ENCODE assay signal across 2 cellular contexts in the genomic region with DNA sequence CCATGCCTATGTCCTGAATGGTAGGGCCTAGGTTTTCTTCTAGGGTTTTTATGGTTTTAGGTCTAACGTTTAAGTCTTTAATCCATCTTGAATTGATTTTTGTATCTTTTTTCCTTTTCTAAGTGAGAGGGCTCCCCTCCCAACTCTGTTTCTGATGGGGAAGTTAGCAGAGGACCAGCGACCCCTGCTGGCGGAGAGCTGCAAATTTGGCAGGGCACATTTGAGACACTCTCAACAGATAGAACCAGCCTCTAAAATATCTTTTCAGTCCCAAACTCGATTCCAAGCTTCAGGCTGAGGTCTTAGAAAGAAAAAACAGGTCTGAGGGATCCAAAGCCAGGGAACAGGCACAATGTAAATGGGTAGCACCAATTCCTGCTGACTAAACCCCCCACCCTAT.
TF ChIP-seq lines count a peak whose summit lies in the region.

No MANE protein-coding gene starts in this region.

TF ChIP-seq in A549, 52 proteins besides CTCF, POLR2A, EP300 and RAD21 (continued from another document):
- TF ChIP-seq, protein P1, sequence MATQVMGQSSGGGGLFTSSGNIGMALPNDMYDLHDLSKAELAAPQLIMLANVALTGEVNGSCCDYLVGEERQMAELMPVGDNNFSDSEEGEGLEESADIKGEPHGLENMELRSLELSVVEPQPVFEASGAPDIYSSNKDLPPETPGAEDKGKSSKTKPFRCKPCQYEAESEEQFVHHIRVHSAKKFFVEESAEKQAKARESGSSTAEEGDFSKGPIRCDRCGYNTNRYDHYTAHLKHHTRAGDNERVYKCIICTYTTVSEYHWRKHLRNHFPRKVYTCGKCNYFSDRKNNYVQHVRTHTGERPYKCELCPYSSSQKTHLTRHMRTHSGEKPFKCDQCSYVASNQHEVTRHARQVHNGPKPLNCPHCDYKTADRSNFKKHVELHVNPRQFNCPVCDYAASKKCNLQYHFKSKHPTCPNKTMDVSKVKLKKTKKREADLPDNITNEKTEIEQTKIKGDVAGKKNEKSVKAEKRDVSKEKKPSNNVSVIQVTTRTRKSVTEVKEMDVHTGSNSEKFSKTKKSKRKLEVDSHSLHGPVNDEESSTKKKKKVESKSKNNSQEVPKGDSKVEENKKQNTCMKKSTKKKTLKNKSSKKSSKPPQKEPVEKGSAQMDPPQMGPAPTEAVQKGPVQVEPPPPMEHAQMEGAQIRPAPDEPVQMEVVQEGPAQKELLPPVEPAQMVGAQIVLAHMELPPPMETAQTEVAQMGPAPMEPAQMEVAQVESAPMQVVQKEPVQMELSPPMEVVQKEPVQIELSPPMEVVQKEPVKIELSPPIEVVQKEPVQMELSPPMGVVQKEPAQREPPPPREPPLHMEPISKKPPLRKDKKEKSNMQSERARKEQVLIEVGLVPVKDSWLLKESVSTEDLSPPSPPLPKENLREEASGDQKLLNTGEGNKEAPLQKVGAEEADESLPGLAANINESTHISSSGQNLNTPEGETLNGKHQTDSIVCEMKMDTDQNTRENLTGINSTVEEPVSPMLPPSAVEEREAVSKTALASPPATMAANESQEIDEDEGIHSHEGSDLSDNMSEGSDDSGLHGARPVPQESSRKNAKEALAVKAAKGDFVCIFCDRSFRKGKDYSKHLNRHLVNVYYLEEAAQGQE (IDR thresholded peaks at IDR 0.05), result no peak
- TF ChIP-seq, protein P2, sequence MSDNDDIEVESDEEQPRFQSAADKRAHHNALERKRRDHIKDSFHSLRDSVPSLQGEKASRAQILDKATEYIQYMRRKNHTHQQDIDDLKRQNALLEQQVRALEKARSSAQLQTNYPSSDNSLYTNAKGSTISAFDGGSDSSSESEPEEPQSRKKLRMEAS (IDR thresholded peaks at IDR 0.05), result no peak
- no peak for TF ChIP-seq CBX2 (IDR thresholded peaks at IDR 0.05; ENCODE audit: borderline replicate concordance, low read depth)
- no peak for TF ChIP-seq ZNF302 (CRISPR knock-in tag; IDR thresholded peaks at IDR 0.05)
- no peak for TF ChIP-seq FOSB (CRISPR knock-in tag; IDR thresholded peaks at IDR 0.05)
- no peak for TF ChIP-seq NFE2L2 (conservative IDR thresholded peaks at IDR 0.05; ENCODE audit: low read length)
- TF ChIP-seq RNF2 (IDR thresholded peaks at IDR 0.05; ENCODE audit: borderline replicate concordance, low read depth), result no peak
- TF ChIP-seq HES2 (IDR thresholded peaks at IDR 0.05), result no peak
- no peak for TF ChIP-seq EHF (CRISPR knock-in tag; IDR thresholded peaks at IDR 0.05)
- TF ChIP-seq, protein P3, sequence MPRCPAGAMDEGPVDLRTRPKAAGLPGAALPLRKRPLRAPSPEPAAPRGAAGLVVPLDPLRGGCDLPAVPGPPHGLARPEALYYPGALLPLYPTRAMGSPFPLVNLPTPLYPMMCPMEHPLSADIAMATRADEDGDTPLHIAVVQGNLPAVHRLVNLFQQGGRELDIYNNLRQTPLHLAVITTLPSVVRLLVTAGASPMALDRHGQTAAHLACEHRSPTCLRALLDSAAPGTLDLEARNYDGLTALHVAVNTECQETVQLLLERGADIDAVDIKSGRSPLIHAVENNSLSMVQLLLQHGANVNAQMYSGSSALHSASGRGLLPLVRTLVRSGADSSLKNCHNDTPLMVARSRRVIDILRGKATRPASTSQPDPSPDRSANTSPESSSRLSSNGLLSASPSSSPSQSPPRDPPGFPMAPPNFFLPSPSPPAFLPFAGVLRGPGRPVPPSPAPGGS (IDR thresholded peaks at IDR 0.05), result no peak

TF ChIP-seq in GM23338, 12 proteins besides CTCF, POLR2A, EP300 and RAD21 (continued from another document):
- TF ChIP-seq ZNF114 (CRISPR knock-in tag; IDR thresholded peaks at IDR 0.05), result no peak
